In genomic region chr22:29195964-29196666, GRCh38 we compare ENCODE assay signal across 1 cellular context.
TF ChIP-seq lines count a peak whose summit lies in the region.

No MANE protein-coding gene starts in this region.

TF ChIP-seq in HepG2, 621 proteins besides CTCF, POLR2A, EP300 and RAD21:
- TF ChIP-seq REST (IDR thresholded peaks at IDR 0.05; ENCODE audit: borderline replicate concordance in 1 of 2, low read depth in 1 of 2, low read length in 2 of 2) = no peak
- TF ChIP-seq ZZZ3 (CRISPR knock-in tag; IDR thresholded peaks at IDR 0.05; ENCODE audit: borderline replicate concordance) = no peak
- TF ChIP-seq ZNF121 (CRISPR knock-in tag; IDR thresholded peaks at IDR 0.05) = no peak
- TF ChIP-seq ZNF792 (CRISPR knock-in tag; IDR thresholded peaks at IDR 0.05) = no peak
- no peak for TF ChIP-seq XBP1 (CRISPR knock-in tag; IDR thresholded peaks at IDR 0.05)
- TF ChIP-seq SP1 (IDR thresholded peaks at IDR 0.05) = no peak
- TF ChIP-seq SP1 (CRISPR knock-in tag; IDR thresholded peaks at IDR 0.05) = no peak
- no peak for TF ChIP-seq SOX5 (CRISPR knock-in tag; IDR thresholded peaks at IDR 0.05; ENCODE audit: borderline replicate concordance)
- TF ChIP-seq HMG20A (CRISPR knock-in tag; IDR thresholded peaks at IDR 0.05; ENCODE audit: borderline replicate concordance) = no peak
- no peak for TF ChIP-seq EEA1 (CRISPR knock-in tag; IDR thresholded peaks at IDR 0.05; ENCODE audit: borderline replicate concordance)
- no peak for TF ChIP-seq EHMT2 (IDR thresholded peaks at IDR 0.05; ENCODE audit: borderline replicate concordance, low read depth, low read length)
- no peak for TF ChIP-seq ZNF777 (CRISPR knock-in tag; IDR thresholded peaks at IDR 0.05)
- no peak for TF ChIP-seq POLR2G (IDR thresholded peaks at IDR 0.05; ENCODE audit: low read depth, low read length)
- no peak for TF ChIP-seq AKAP8 (CRISPR knock-in tag; IDR thresholded peaks at IDR 0.05)
- no peak for TF ChIP-seq ZXDC (CRISPR knock-in tag; IDR thresholded peaks at IDR 0.05)
